In genomic region chr11:76707293-76707825, GRCh38 we compare ENCODE assay signal across 31 cellular contexts.
"Had no signal": no experiment of that assay in that cellular context is flagged by ENCODE, and none has a peak within 500 bp of the region (broad histone marks: within the 10 kb centered on the region; RNA-seq: fewer than 3 reads in every experiment).

No MANE protein-coding gene starts in this region.

- H3K36me3 ChIP-seq: ascending aorta, breast epithelium, cardiac muscle cell, colonic mucosa, esophagus squamous epithelium, WERI-Rb-1 had no signal

- H3K4me3 ChIP-seq: ascending aorta, breast epithelium, cardiac muscle cell, colonic mucosa, esophagus squamous epithelium had no signal

- DNase-seq: activated CD4-positive, alpha-beta memory T cell treated with anti-CD3 and anti-CD28 coated beads, Interleukin-2, amount 10 ng/mL, durations not matched to agents 7 days and 5 days; activated CD4-positive, alpha-beta T cell treated with anti-CD3 and anti-CD28 coated beads for 36 hours; activated CD4-positive, alpha-beta T cell treated with anti-CD3 and anti-CD28 coated beads, Interleukin-2, amount 10 ng/mL, durations not matched to agents 24 days and 14 days; activated CD4-positive, CD25-positive, alpha-beta regulatory T cell; activated CD4-positive, CD25-positive, alpha-beta regulatory T cell treated with anti-CD3 and anti-CD28 coated beads, Interleukin-2, amount 50 U/mL, for 72 hours; activated CD8-positive, alpha-beta memory T cell treated with anti-CD3 and anti-CD28 coated beads, Interleukin-2, amount 50 U/mL, for 48 hours; activated gamma-delta T cell; activated naive CD4-positive, alpha-beta T cell; activated naive CD4-positive, alpha-beta T cell treated with anti-CD3 and anti-CD28 coated beads, Interleukin-2, amount 10 ng/mL, durations not matched to agents 7 days and 5 days; activated naive CD8-positive, alpha-beta T cell treated with anti-CD3 and anti-CD28 coated beads, Interleukin-2, amount 10 ng/mL, durations not matched to agents 7 days and 5 days; activated T-cell treated with anti-CD3 and anti-CD28 coated beads for 4 hours; activated T-cell treated with anti-CD3 and anti-CD28 coated beads, Interleukin-2, amount 50 U/mL, for 24 hours; activated T-cell treated with anti-CD3 and anti-CD28 coated beads, Interleukin-2, amount 50 U/mL, for 72 hours; central memory CD4-positive, alpha-beta T cell; cerebellar nuclear complex; colonic mucosa; effector CD8-positive, alpha-beta T cell; esophagus squamous epithelium; head of caudate nucleus; T-helper 1 cell; T-helper 17 cell; T1000; WERI-Rb-1 had no signal

- FAIRE-seq: endometrium, endothelial cell of umbilical vein, frontal cortex had no signal

- H3K27me3 ChIP-seq: ascending aorta, breast epithelium, cardiac muscle cell, colonic mucosa had no signal

- H3K4me1 ChIP-seq: ascending aorta, breast epithelium, colonic mucosa had no signal

- H3K9me3 ChIP-seq: ascending aorta, breast epithelium, colonic mucosa, esophagus squamous epithelium had no signal

- H3K27ac ChIP-seq: ascending aorta, breast epithelium, cardiac muscle cell, colonic mucosa, epithelial cell of prostate, esophagus squamous epithelium, WERI-Rb-1 had no signal

- ATAC-seq: activated CD4-positive, alpha-beta T cell treated with anti-CD3 and anti-CD28 coated beads for 36 hours; activated naive CD4-positive, alpha-beta T cell treated with anti-CD3 and anti-CD28 coated beads, Interleukin-2, amount 50 U/mL, for 72 hours; activated T-cell treated with anti-CD3 and anti-CD28 coated beads, Interleukin-2, amount 50 U/mL, for 72 hours; T-helper 17 cell had no signal
